Comparison of ENCODE assay signal across 8 cellular contexts in the genomic region with DNA sequence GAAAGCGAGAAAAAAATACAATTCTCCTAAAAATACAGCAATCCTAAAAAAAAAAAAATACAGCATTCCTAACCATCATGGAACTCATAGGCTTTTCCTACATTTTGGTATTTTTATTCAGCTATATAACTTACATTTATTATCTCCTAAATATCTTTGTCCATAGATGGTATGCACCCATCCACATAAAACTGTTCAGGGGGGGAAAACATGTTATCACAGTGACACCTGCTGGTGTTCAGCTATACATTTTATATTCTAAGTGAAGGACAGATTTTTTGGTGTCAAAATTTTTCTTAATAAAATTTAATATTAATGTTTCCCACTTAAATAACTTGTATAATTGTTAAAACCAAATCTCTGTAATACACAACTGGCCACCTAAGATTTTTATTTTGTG. TPM values are rescaled to one million over a fixed set of nuclear protein-coding genes. Genes with fewer than 3 reads are reported as not detected.
A peak's percentile ranks its signal among the peaks of the same experiment; 100 is the strongest.
DNase-seq lines count a peak whose midpoint lies in the region; ATAC-seq, FAIRE-seq and TF ChIP-seq lines count a peak whose summit lies in the region.

No MANE protein-coding gene starts in this region.

- H3K4me2 ChIP-seq in A549: no peak overlapping the region
- H3K4me2 ChIP-seq in PC-9: no peak overlapping the region

- POLR2A ChIA-PET in A549 (lab: Yijun Ruan, JAX) (interaction anchor here (0.6 kb wide), 1 partner anchor 699 kb away, joined by 4 read pairs; no protein-coding TSS in a partner anchor), PC-9 (lab: Charles Lee; ENCODE audit: unreplicated experiment) (no interaction called here)

- H4K20me1 ChIP-seq in PC-9 (ENCODE audit: insufficient read depth): no peaks in the 10 kb centered on the region

- no peaks in the 10 kb centered on the region for H3K9me3 Mint-ChIP-seq in stimulated activated effector memory CD8-positive, alpha-beta T cell treated with anti-CD3 and anti-CD28 coated beads, Interleukin-12 subunit alpha, Interleukin-12 subunit beta, amount 100 ng/mL, for 72 hours

- H3K27ac ChIP-seq in A549 (no peak overlapping the region), PC-9 (no peak overlapping the region), esophagus squamous epithelium (no peak overlapping the region), sigmoid colon (no peak overlapping the region)

- H3K4me1 ChIP-seq in A549 (no peaks in the 10 kb centered on the region), PC-9 (replicated peaks; ENCODE audit: insufficient read depth) (no peaks in the 10 kb centered on the region), esophagus squamous epithelium (no peaks in the 10 kb centered on the region), sigmoid colon (no peaks in the 10 kb centered on the region)

- TF ChIP-seq CTCF in A549 (IDR thresholded peaks at IDR 0.05): peak; percentile 69
- TF ChIP-seq CTCF in GM12865 (IDR thresholded peaks at IDR 0.05; ENCODE audit: insufficient read depth, low read depth, low read length, missing control alignments): peak; percentile 35
- peak; percentile 61 for TF ChIP-seq CTCF in PC-9 (conservative IDR thresholded peaks at IDR 0.05)
- peak in 4 of 6 experiments; percentile 35 to 59 (median 43) for TF ChIP-seq CTCF in esophagus squamous epithelium (IDR thresholded peaks at IDR 0.05)
- peak; percentile 14 to 41 (median 17) for TF ChIP-seq CTCF in sigmoid colon (IDR thresholded peaks at IDR 0.05)

- peak; percentile 73 to 76 for TF ChIP-seq RAD21 in A549 (conservative IDR thresholded peaks at IDR 0.05 in 1 of 2, IDR thresholded peaks at IDR 0.05 in 1 of 2)

- DNase-seq in A549 (ENCODE audit: low read depth in 1 of 2, low spot score in 1 of 2) (peak; percentile 25 to 53), GM12865 (ENCODE audit: low read depth) (peak; percentile 44), PC-9 (no peak), esophagus squamous epithelium (lab: John Stamatoyannopoulos, UW) (no peak), sigmoid colon (no peak)
- DNase-seq in stimulated activated effector memory CD8-positive, alpha-beta T cell treated with anti-CD3 and anti-CD28 coated beads, Interleukin-12 subunit alpha, Interleukin-12 subunit beta, amount 100 ng/mL, for 72 hours (ENCODE audit: low spot score in 2 of 2): no peak
- DNase-seq in stimulated activated CD4-positive, alpha-beta T cell treated with anti-CD3 and anti-CD28 coated beads, Interleukin-2, amount 100 ng/mL, for 24 hours: no peak

- no peak for TF ChIP-seq POLR2A in A549 (IDR thresholded peaks at IDR 0.05; ENCODE audit: low read length)
- no peak for TF ChIP-seq POLR2A in esophagus squamous epithelium (IDR thresholded peaks at IDR 0.05)
- no peak for TF ChIP-seq POLR2A in sigmoid colon (IDR thresholded peaks at IDR 0.05)

- no peaks in the 10 kb centered on the region for H3K9me2 ChIP-seq in PC-9 (ENCODE audit: insufficient read depth)

- no peaks in the 10 kb centered on the region for H3K79me2 ChIP-seq in PC-9 (ENCODE audit: low read depth)

- H3K36me3 Mint-ChIP-seq in stimulated activated effector memory CD8-positive, alpha-beta T cell treated with anti-CD3 and anti-CD28 coated beads, Interleukin-12 subunit alpha, Interleukin-12 subunit beta, amount 100 ng/mL, for 72 hours: no peaks in the 10 kb centered on the region

- H3F3A ChIP-seq in PC-9 (ENCODE audit: insufficient read depth, low read depth): no peaks in the 10 kb centered on the region

- H2AFZ ChIP-seq in PC-9: no peak overlapping the region

- TF ChIP-seq EP300 in A549 (IDR thresholded peaks at IDR 0.05): no peak
- TF ChIP-seq EP300 in sigmoid colon (IDR thresholded peaks at IDR 0.05): no peak

- H3K36me3 ChIP-seq in PC-9 (ENCODE audit: low read depth) (no peaks in the 10 kb centered on the region), esophagus squamous epithelium (no peaks in the 10 kb centered on the region), sigmoid colon (no peaks in the 10 kb centered on the region)

- ATAC-seq in A549 (peak in 1 of 2 experiments; percentile 57; a peak in 1 of 6 replicates), HG02623 (IDR thresholded peaks at IDR 0.05; ENCODE audit: unreplicated experiment) (no peak)
- ATAC-seq in stimulated activated effector memory CD8-positive, alpha-beta T cell treated with anti-CD3 and anti-CD28 coated beads, Interleukin-12 subunit alpha, Interleukin-12 subunit beta, amount 100 ng/mL, for 72 hours: no peak

- BruUV-seq in PC-9 (replicated peaks; lab: Mats Ljungman, UMichigan): no TSS peak

- WGBS in A549 (ENCODE audit: missing lambda C conversion rate): 94% methylated on average over 1 of the region's 1 CpG
- WGBS in esophagus squamous epithelium, 2 donors: 91 to 100% methylated on average over 1 of the region's 1 CpG
- 92 to 95% methylated on average over 1 of the region's 1 CpG for WGBS in sigmoid colon, 2 donors

- no peak overlapping the region for H3K27ac Mint-ChIP-seq in stimulated activated effector memory CD8-positive, alpha-beta T cell treated with anti-CD3 and anti-CD28 coated beads, Interleukin-12 subunit alpha, Interleukin-12 subunit beta, amount 100 ng/mL, for 72 hours

- no peaks in the 10 kb centered on the region for H3K4me1 Mint-ChIP-seq in stimulated activated effector memory CD8-positive, alpha-beta T cell treated with anti-CD3 and anti-CD28 coated beads, Interleukin-12 subunit alpha, Interleukin-12 subunit beta, amount 100 ng/mL, for 72 hours

- no peaks in the 10 kb centered on the region for H3K27me3 ChIP-seq in PC-9 (ENCODE audit: insufficient read depth, low read depth)
- no peaks in the 10 kb centered on the region for H3K27me3 ChIP-seq in esophagus squamous epithelium
- no peaks in the 10 kb centered on the region for H3K27me3 ChIP-seq in sigmoid colon

- FAIRE-seq in A549 (lab: Jason Lieb, UNC): no peak

- CTCF ChIA-PET in A549 (lab: Yijun Ruan, JAX): interaction anchor here (0.6 to 8.5 kb wide), 19 partner anchors 9 to 770 kb away, joined by 3 to 52 read pairs (median 3); no protein-coding TSS in a partner anchor
- CTCF ChIA-PET in PC-9 (lab: Charles Lee): interaction anchor here (0.6 to 1.7 kb wide), 3 partner anchors 31 to 285 kb away, joined by 3 to 6 read pairs (median 4); no protein-coding TSS in a partner anchor

- H3K9me3 ChIP-seq in A549 (no peaks in the 10 kb centered on the region), PC-9 (ENCODE audit: insufficient read depth, low read depth) (no peaks in the 10 kb centered on the region), esophagus squamous epithelium (no peaks in the 10 kb centered on the region), sigmoid colon (no peaks in the 10 kb centered on the region)

- H3K4me3 ChIP-seq in A549 (no peak overlapping the region), GM12865 (ENCODE audit: low read depth, low read length) (no peak overlapping the region), PC-9 (no peak overlapping the region), esophagus squamous epithelium (no peak overlapping the region), sigmoid colon (no peak overlapping the region)

- intact Hi-C loops in PC-9 (cut with micrococcal nuclease; ENCODE audit: unreplicated experiment) (loop anchor here (1.0 to 2.0 kb wide), 2 partner anchors 283 to 387 kb away; no protein-coding TSS in a partner anchor), esophagus squamous epithelium (cut with DNase I) (no loop called here), sigmoid colon (cut with DNase I) (loop anchor here (2.0 kb wide), 1 partner anchor 283 kb away; no protein-coding TSS in a partner anchor)

- no peak overlapping the region for H3K4me3 Mint-ChIP-seq in stimulated activated effector memory CD8-positive, alpha-beta T cell treated with anti-CD3 and anti-CD28 coated beads, Interleukin-12 subunit alpha, Interleukin-12 subunit beta, amount 100 ng/mL, for 72 hours

TF ChIP-seq in A549, 52 proteins besides CTCF, POLR2A, EP300 and RAD21:
- TF ChIP-seq SMC3 (IDR thresholded peaks at IDR 0.05): peak; percentile 71
- TF ChIP-seq TP53 (CRISPR knock-in tag; IDR thresholded peaks at IDR 0.05): no peak
TF ChIP-seq in A549: peak in this region for 1.

RNA-seq across cellular contexts. Expression of a gene that starts 58.0 kb away (rescaled TPM):
- 7.9 and 10.8 TPM in 2 replicates for polyA plus RNA-seq in A549 (2011; rRNA removed)
- 1.9 and 2.5 TPM in 2 replicates for polyA plus RNA-seq in A549 (2012; cell fraction: cytosol; rRNA removed)
- polyA plus RNA-seq in A549 (2012; cell fraction: nucleus; rRNA removed): 0.78 and 1.2 TPM in 2 replicates
- polyA plus RNA-seq in A549 (2017; fragmentation: RNase III; extraction: RNeasy Plus Mini Kit Qiagen cat#74134 plus additional on column Dnase treatment): 8.1 to 10.2 TPM (median 8.3 TPM) in 3 replicates
- 2.9 and 3.3 TPM in 2 replicates for polyA minus RNA-seq in A549 (2011; rRNA and poly(A)+ RNA removed)
- 12.5 and 16.1 TPM in 2 replicates for total RNA-seq in PC-9 (2021)
- 10 to 100 TPM in 2 of 4 donors, 1 to 10 TPM in 2; 4.1 to 12.4 (median 9.0) TPM for total RNA-seq in esophagus squamous epithelium
- total RNA-seq in sigmoid colon: 10 to 100 TPM; 10.8 to 16.2 (median 12.8) TPM
- 10 to 100 TPM in 2 of 3 donors, 1 to 10 TPM in 1; 5.5 to 12.3 (median 10.2) TPM for polyA plus RNA-seq in sigmoid colon

Comparison
In these comparisons a context has a peak if more than half of its experiments do, and no peak if none do; other contexts are left out.
1. DNase-seq: peak in A549 (2 of 2) and GM12865 (single experiment); none in PC-9 (0 of 2), esophagus squamous epithelium (single experiment), sigmoid colon (single experiment), stimulated activated effector memory CD8-positive, alpha-beta T cell treated with anti-CD3 and anti-CD28 coated beads, Interleukin-12 subunit alpha, Interleukin-12 subunit beta, amount 100 ng/mL, for 72 hours (0 of 2) and stimulated activated CD4-positive, alpha-beta T cell treated with anti-CD3 and anti-CD28 coated beads, Interleukin-2, amount 100 ng/mL, for 24 hours (0 of 2).
2. CTCF ChIP-seq: peak in every context shown above with its lines; median percentile 69 in A549; 61 in PC-9; 43 in esophagus squamous epithelium; 35 in GM12865; 17 in sigmoid colon.